In the genomic region with DNA sequence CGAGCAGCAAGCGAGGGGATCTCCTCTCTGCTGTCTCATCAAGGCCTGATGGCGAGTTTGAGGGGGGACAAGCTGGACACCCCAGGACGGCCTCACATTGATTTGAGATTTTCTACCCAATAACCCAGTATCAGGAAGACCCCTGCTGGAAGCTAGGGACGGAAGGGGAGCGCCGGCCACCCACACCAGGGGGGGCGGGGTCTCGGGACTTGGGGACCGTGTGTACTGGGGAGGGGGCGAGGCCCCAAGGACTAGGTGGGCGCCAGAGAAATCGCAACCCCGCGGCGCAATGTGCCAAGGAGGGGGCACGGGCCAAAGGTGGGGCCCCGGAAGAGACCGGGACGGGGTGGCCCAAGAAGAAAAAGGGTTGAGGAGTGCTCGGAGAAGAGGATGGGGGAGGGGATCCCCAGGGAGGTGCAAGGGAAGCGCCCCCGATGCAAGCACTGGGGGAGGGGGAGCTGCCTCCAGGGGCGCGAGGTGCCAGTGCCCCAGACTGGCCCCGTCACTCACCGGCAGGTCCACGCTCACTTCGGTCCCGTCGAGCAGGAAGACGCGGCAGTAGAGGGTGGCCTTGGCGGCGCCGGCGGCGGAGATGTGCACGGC, we compare ENCODE assay signal across 8 cellular contexts. TPM values are rescaled to one million over a fixed set of nuclear protein-coding genes. Genes with fewer than 3 reads are reported as not detected.
DNase-seq lines count a peak whose midpoint lies in the region; ATAC-seq and TF ChIP-seq lines count a peak whose summit lies in the region.

No MANE protein-coding gene starts in this region.

- POLR2A ChIA-PET in activated CD8-positive, alpha-beta T cell treated with anti-CD3 and anti-CD28 coated beads for 36 hours (lab: Charles Lee) = interaction anchor here (0.6 kb wide), 1 partner anchor 148 kb away, joined by 3 read pairs; no protein-coding TSS in a partner anchor

- peaks cover 60% of the 10 kb centered on the region for H3K27me3 Mint-ChIP-seq in activated CD8-positive, alpha-beta T cell treated with anti-CD3 and anti-CD28 coated beads for 36 hours

- CTCF ChIA-PET in activated CD8-positive, alpha-beta T cell treated with anti-CD3 and anti-CD28 coated beads for 36 hours (lab: Charles Lee) = no interaction called here

- H3K4me1 ChIP-seq in hepatocyte (ENCODE audit: insufficient read depth) = peaks cover 16% of the 10 kb centered on the region

- DNase-seq in activated CD8-positive, alpha-beta T cell treated with anti-CD3 and anti-CD28 coated beads for 36 hours = peak; percentile 11
- peak; percentile 52 for DNase-seq in hepatocyte (ENCODE audit: low spot score)
- DNase-seq in stimulated activated effector memory CD8-positive, alpha-beta T cell treated with anti-CD3 and anti-CD28 coated beads, Interleukin-12 subunit alpha, Interleukin-12 subunit beta, amount 100 ng/mL, for 72 hours (ENCODE audit: low spot score in 2 of 2) = peak in 1 of 2 donors; percentile 49
- DNase-seq in NCI-H128 (lab: John Stamatoyannopoulos, UW; ENCODE audit: unreplicated experiment) = no peak
- no peak for DNase-seq in NCI-H1930 (lab: John Stamatoyannopoulos, UW)

- no peak overlapping the region for H3K27ac Mint-ChIP-seq in activated CD8-positive, alpha-beta T cell treated with anti-CD3 and anti-CD28 coated beads for 36 hours
- no peak overlapping the region for H3K27ac Mint-ChIP-seq in stimulated activated effector memory CD8-positive, alpha-beta T cell treated with anti-CD3 and anti-CD28 coated beads, Interleukin-12 subunit alpha, Interleukin-12 subunit beta, amount 100 ng/mL, for 72 hours

- intact Hi-C loops in activated CD8-positive, alpha-beta T cell treated with anti-CD3 and anti-CD28 coated beads for 36 hours (cut with micrococcal nuclease) = loop anchor here (5.0 kb wide), 1 partner anchor 77 kb away; no protein-coding TSS in a partner anchor

- H3K36me3 Mint-ChIP-seq in activated CD8-positive, alpha-beta T cell treated with anti-CD3 and anti-CD28 coated beads for 36 hours (ENCODE audit: low read depth) = no peaks in the 10 kb centered on the region
- no peaks in the 10 kb centered on the region for H3K36me3 Mint-ChIP-seq in stimulated activated effector memory CD8-positive, alpha-beta T cell treated with anti-CD3 and anti-CD28 coated beads, Interleukin-12 subunit alpha, Interleukin-12 subunit beta, amount 100 ng/mL, for 72 hours

- H3K4me3 ChIP-seq in hepatocyte = peak overlapping the region; percentile 70

- H3K27ac ChIP-seq in hepatocyte = no peak overlapping the region

- H3K4me3 Mint-ChIP-seq in activated CD8-positive, alpha-beta T cell treated with anti-CD3 and anti-CD28 coated beads for 36 hours = peak overlapping the region; percentile 52
- H3K4me3 Mint-ChIP-seq in stimulated activated effector memory CD8-positive, alpha-beta T cell treated with anti-CD3 and anti-CD28 coated beads, Interleukin-12 subunit alpha, Interleukin-12 subunit beta, amount 100 ng/mL, for 72 hours = peak overlapping the region; percentile 68

- WGBS in hepatocyte (ENCODE audit: low lambda C conversion rate, missing lambda C conversion rate) = 6% methylated on average over 8 of the region's 39 CpGs

- no peaks in the 10 kb centered on the region for H3K36me3 ChIP-seq in hepatocyte (replicated peaks; ENCODE audit: insufficient read depth, low read depth)

- H3K4me2 ChIP-seq in hepatocyte = peak overlapping the region; percentile 90

- H2AFZ ChIP-seq in hepatocyte = peak overlapping the region; percentile 37

- H4K20me1 ChIP-seq in hepatocyte (ENCODE audit: insufficient read depth, poor library complexity, severe bottlenecking) = no peaks in the 10 kb centered on the region

- ATAC-seq in GM18498 (IDR thresholded peaks at IDR 0.05; ENCODE audit: unreplicated experiment) = peak; percentile 16
- ATAC-seq in HG02678 (IDR thresholded peaks at IDR 0.05; ENCODE audit: unreplicated experiment) = peak; percentile 21
- peak; percentile 15 for ATAC-seq in activated CD8-positive, alpha-beta T cell treated with anti-CD3 and anti-CD28 coated beads for 36 hours
- no peak for ATAC-seq in stimulated activated effector memory CD8-positive, alpha-beta T cell treated with anti-CD3 and anti-CD28 coated beads, Interleukin-12 subunit alpha, Interleukin-12 subunit beta, amount 100 ng/mL, for 72 hours
- ATAC-seq in GM18502 (IDR thresholded peaks at IDR 0.05; ENCODE audit: poor library complexity, unreplicated experiment) = no peak

- no peaks in the 10 kb centered on the region for H3K9me2 ChIP-seq in hepatocyte (replicated peaks; ENCODE audit: insufficient read depth)

- no peaks in the 10 kb centered on the region for H3K9me3 ChIP-seq in hepatocyte (ENCODE audit: low read depth)

- H3K4me1 Mint-ChIP-seq in activated CD8-positive, alpha-beta T cell treated with anti-CD3 and anti-CD28 coated beads for 36 hours (ENCODE audit: low read depth) = peaks cover 11% of the 10 kb centered on the region
- H3K4me1 Mint-ChIP-seq in stimulated activated effector memory CD8-positive, alpha-beta T cell treated with anti-CD3 and anti-CD28 coated beads, Interleukin-12 subunit alpha, Interleukin-12 subunit beta, amount 100 ng/mL, for 72 hours = peaks cover 11% of the 10 kb centered on the region

- peaks cover 50% of the 10 kb centered on the region for H3K79me2 ChIP-seq in hepatocyte

- no peaks in the 10 kb centered on the region for H3K9me3 Mint-ChIP-seq in activated CD8-positive, alpha-beta T cell treated with anti-CD3 and anti-CD28 coated beads for 36 hours
- no peaks in the 10 kb centered on the region for H3K9me3 Mint-ChIP-seq in stimulated activated effector memory CD8-positive, alpha-beta T cell treated with anti-CD3 and anti-CD28 coated beads, Interleukin-12 subunit alpha, Interleukin-12 subunit beta, amount 100 ng/mL, for 72 hours

- no peak for TF ChIP-seq CTCF in activated CD8-positive, alpha-beta T cell treated with anti-CD3 and anti-CD28 coated beads for 36 hours (IDR thresholded peaks at IDR 0.05)
- TF ChIP-seq CTCF in hepatocyte (IDR thresholded peaks at IDR 0.05; ENCODE audit: poor library complexity) = peak; percentile 5

- H3K27me3 ChIP-seq in hepatocyte = peaks cover 2% of the 10 kb centered on the region

RNA-seq across cellular contexts. Expression of a gene that starts 1.1 kb away (rescaled TPM):
- under 1 TPM; 0.34 TPM for total RNA-seq in activated CD8-positive, alpha-beta T cell treated with anti-CD3 and anti-CD28 coated beads for 36 hours
- total RNA-seq in hepatocyte = 20.6 and 23.1 TPM in 2 replicates
- polyA plus RNA-seq in hepatocyte = 11.1 and 12.2 TPM in 2 replicates

Comparison
In these comparisons a context has a peak if more than half of its experiments do, and no peak if none do; other contexts are left out.
1. ATAC-seq: peak in GM18498 (single experiment), HG02678 (single experiment) and activated CD8-positive, alpha-beta T cell treated with anti-CD3 and anti-CD28 coated beads for 36 hours (single experiment); none in stimulated activated effector memory CD8-positive, alpha-beta T cell treated with anti-CD3 and anti-CD28 coated beads, Interleukin-12 subunit alpha, Interleukin-12 subunit beta, amount 100 ng/mL, for 72 hours (single experiment) and GM18502 (single experiment).
2. DNase-seq: peak in activated CD8-positive, alpha-beta T cell treated with anti-CD3 and anti-CD28 coated beads for 36 hours (single experiment) and hepatocyte (single experiment); none in NCI-H128 (single experiment) and NCI-H1930 (0 of 2).
3. RNA of a gene that starts 1.1 kb away (total RNA-seq): 20.6 to 23.1 TPM in hepatocyte; 0.34 TPM in activated CD8-positive, alpha-beta T cell treated with anti-CD3 and anti-CD28 coated beads for 36 hours; every median in the first group is over 10 times any median in the second.